In the genomic region with DNA sequence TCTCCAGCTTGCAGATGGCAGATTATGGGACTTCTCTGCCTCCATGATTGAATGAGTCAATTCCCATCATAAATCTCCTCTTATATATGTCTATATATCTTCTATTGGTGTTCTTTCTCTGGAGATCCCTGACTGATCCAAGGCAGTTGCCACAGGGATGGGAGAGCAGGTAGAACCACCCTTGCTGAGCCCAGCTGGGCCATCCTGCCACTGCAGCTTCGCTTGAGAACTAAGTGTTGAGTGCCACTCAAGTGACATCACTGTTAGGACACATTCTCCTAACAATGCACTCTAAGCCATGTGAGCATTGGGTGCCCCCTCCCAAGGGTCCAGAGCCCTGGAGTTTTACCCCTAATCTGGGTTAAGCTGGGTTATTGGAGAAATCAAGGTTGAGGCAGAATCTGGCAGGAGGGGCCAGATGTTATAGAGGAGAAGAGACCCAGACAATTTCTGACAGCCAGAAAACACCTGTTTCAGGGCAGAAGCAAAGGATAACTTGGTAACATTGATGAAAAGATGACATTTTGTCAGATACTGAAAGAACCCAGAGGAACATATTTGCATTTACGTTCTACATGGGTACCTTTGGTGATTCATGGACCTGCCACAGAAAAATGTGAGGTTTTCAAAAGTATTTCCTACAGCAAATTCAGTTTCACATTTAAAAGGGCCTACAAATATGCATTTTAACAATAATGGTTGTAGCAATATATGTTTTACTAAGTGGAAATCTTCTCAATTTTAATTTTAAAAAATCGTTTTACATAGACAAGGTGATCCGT, we compare ENCODE assay signal across 11 cellular contexts. TPM values are rescaled to one million over a fixed set of nuclear protein-coding genes. Genes with fewer than 3 reads are reported as not detected.
DNase-seq lines count a peak whose midpoint lies in the region; ATAC-seq and TF ChIP-seq lines count a peak whose summit lies in the region.
"Had no signal": no experiment of that assay in that cellular context is flagged by ENCODE, and none has a peak within 500 bp of the region (broad histone marks: within the 10 kb centered on the region; RNA-seq: fewer than 3 reads in every experiment).

No MANE protein-coding gene starts in this region.

- no peaks in the 10 kb centered on the region for H3K27me3 Mint-ChIP-seq in memory B cell
- H3K27me3 Mint-ChIP-seq in MCF 10A (ENCODE audit: insufficient read depth, unreplicated experiment): no peaks in the 10 kb centered on the region
- H3K27me3 Mint-ChIP-seq: activated naive CD8-positive, alpha-beta T cell had no signal

- H3K4me3 Mint-ChIP-seq in memory B cell (no peak overlapping the region), MCF 10A (ENCODE audit: unreplicated experiment) (no peak overlapping the region)
- H3K4me3 Mint-ChIP-seq: activated naive CD8-positive, alpha-beta T cell had no signal

- ATAC-seq in GM18867 (IDR thresholded peaks at IDR 0.05; ENCODE audit: unreplicated experiment) (peak; percentile 67), GM21526 (IDR thresholded peaks at IDR 0.05; ENCODE audit: low FRiP score, unreplicated experiment) (peak; percentile 60), HG03175 (IDR thresholded peaks at IDR 0.05; ENCODE audit: unreplicated experiment) (peak; percentile 73), memory B cell (ENCODE audit: low read depth) (peak; percentile 84)
- ATAC-seq: left cardiac atrium had no signal

- intact Hi-C loops in MCF 10A (cut with micrococcal nuclease): loop anchor here (5.0 to 10.0 kb wide), 4 partner anchors 57 to 1245 kb away; a partner anchor contains a TSS

- DNase-seq in memory B cell (ENCODE audit: low spot score in 2 of 2) (peak in 1 of 2 donors; percentile 30), T1000 (lab: John Stamatoyannopoulos, UW) (no peak), EL (no peak), islet precursor cell (no peak), MCF 10A (ENCODE audit: unreplicated experiment) (no peak)
- DNase-seq: left cardiac atrium, NCI-H774 had no signal

- H3K9me3 Mint-ChIP-seq in memory B cell (no peaks in the 10 kb centered on the region), MCF 10A (ENCODE audit: unreplicated experiment) (no peaks in the 10 kb centered on the region)

- no TSS peak for BruUV-seq in MCF 10A (replicated peaks; lab: Mats Ljungman, UMichigan)

- peaks cover 34% of the 10 kb centered on the region for H3K4me1 Mint-ChIP-seq in memory B cell
- no peaks in the 10 kb centered on the region for H3K4me1 Mint-ChIP-seq in MCF 10A (ENCODE audit: insufficient read depth, unreplicated experiment)

- H3K36me3 Mint-ChIP-seq in memory B cell: no peaks in the 10 kb centered on the region
- no peaks in the 10 kb centered on the region for H3K36me3 Mint-ChIP-seq in MCF 10A (ENCODE audit: insufficient read depth, unreplicated experiment)
- H3K36me3 Mint-ChIP-seq: activated naive CD8-positive, alpha-beta T cell had no signal

- CTCF ChIA-PET in MCF 10A (lab: Yijun Ruan, JAX): interaction anchor here (1.5 kb wide), 1 partner anchor 800 kb away, joined by 6 read pairs; no protein-coding TSS in a partner anchor

- POLR2A ChIA-PET in MCF 10A (lab: Yijun Ruan, JAX): no interaction called here

- H3K27ac Mint-ChIP-seq in memory B cell (peak overlapping the region; percentile 70), MCF 10A (ENCODE audit: low read depth, unreplicated experiment) (no peak overlapping the region)
- H3K27ac Mint-ChIP-seq: activated naive CD8-positive, alpha-beta T cell had no signal

- TF ChIP-seq CTCF in MCF 10A (IDR thresholded peaks at IDR 0.05; ENCODE audit: unreplicated experiment): no peak

RNA-seq across cellular contexts. Expression of a gene that starts 57.2 kb away (rescaled TPM):
- total RNA-seq in MCF 10A (2022): 116 and 125 TPM in 2 replicates
